Comparison of ENCODE assay signal across 16 cellular contexts in the genomic region with DNA sequence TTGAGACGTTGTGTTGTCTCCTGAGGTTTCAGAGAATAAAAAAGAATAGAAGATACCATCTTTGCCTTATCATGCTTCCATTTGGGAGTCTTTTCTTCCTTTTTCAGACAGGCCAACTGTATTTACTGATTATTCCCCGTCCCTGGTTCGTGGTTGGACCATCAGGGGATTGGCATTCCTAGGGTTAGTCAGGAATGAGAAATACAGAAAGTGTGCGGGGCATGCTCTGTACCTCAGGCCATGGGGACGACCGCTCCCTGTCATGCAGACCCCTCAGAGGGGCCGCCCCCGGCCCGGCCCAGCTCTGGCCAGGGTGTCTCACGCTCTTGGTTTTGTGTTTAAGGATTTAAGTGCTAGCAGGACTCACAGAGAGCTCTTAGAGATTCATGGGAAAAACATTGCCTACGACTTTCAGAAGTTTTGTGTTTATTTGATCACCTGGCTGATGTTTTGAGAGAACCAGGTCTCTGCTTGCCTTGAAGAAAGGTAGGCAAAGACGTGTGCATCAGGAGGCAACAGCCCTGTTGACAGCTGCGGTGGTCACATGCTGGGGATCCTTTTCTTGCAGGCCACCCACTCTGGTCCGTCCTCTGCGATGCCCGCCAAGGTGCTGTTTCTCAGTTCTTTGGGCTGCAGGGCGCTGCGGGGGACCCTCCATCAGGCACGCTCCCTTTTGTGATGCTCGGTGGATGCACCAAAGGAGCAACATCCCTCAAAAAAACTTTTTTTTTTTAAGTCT.
DNase-seq lines count a peak whose midpoint lies in the region; ATAC-seq and TF ChIP-seq lines count a peak whose summit lies in the region.
"Had no signal": no experiment of that assay in that cellular context is flagged by ENCODE, and none has a peak within 500 bp of the region (broad histone marks: within the 10 kb centered on the region; RNA-seq: fewer than 3 reads in every experiment).

No MANE protein-coding gene starts in this region.

- H3K36me3 Mint-ChIP-seq in GM23338 (ENCODE audit: low read depth) (peaks cover 20% of the 10 kb centered on the region), WTC11 (peaks cover 30% of the 10 kb centered on the region), glutamatergic neuron (ENCODE audit: unreplicated experiment) (peaks cover 12% of the 10 kb centered on the region), neural crest cell (ENCODE audit: low read depth) (peaks cover 18% of the 10 kb centered on the region)
- H3K36me3 Mint-ChIP-seq: CD4-positive, CD25-positive, alpha-beta regulatory T cell had no signal

- no peaks in the 10 kb centered on the region for H3K27me3 ChIP-seq in GM23338 (ENCODE audit: insufficient read depth)

- no peak overlapping the region for H2AFZ ChIP-seq in GM23338

- H3K27ac Mint-ChIP-seq in GM23338 = peak overlapping the region; percentile 63; the same call in 1 of the 2 replicates
- H3K27ac Mint-ChIP-seq in WTC11 = peak overlapping the region; percentile 72; the same call in 1 of the 2 replicates
- peak overlapping the region; percentile 81 for H3K27ac Mint-ChIP-seq in glutamatergic neuron (ENCODE audit: unreplicated experiment)
- peak overlapping the region; percentile 36 for H3K27ac Mint-ChIP-seq in neural crest cell (ENCODE audit: unreplicated experiment)
- H3K27ac Mint-ChIP-seq: B cell; CD4-positive, CD25-positive, alpha-beta regulatory T cell; HFFc6 had no signal

- peaks cover 26% of the 10 kb centered on the region for H3K4me1 ChIP-seq in GM23338 (ENCODE audit: insufficient read depth)
- H3K4me1 ChIP-seq: Caco-2 had no signal

- no peaks in the 10 kb centered on the region for H3K79me2 ChIP-seq in GM23338 (replicated peaks; ENCODE audit: insufficient read depth)

- POLR2A ChIA-PET in WTC11 (lab: Charles Lee) = no interaction called here

- H3K9me3 Mint-ChIP-seq in GM23338 (no peaks in the 10 kb centered on the region), WTC11 (no peaks in the 10 kb centered on the region), glutamatergic neuron (ENCODE audit: unreplicated experiment) (peaks cover 28% of the 10 kb centered on the region), neural crest cell (no peaks in the 10 kb centered on the region)
- H3K9me3 Mint-ChIP-seq: CD8-positive, alpha-beta memory T cell; HFFc6 had no signal

- ATAC-seq in GM23338 (no peak), WTC11 (no peak), HG03280 (IDR thresholded peaks at IDR 0.05; ENCODE audit: unreplicated experiment) (no peak), GM18870 (IDR thresholded peaks at IDR 0.05; ENCODE audit: unreplicated experiment) (no peak)
- ATAC-seq: HCT116 had no signal

- no peak for DNase-seq in GM23338 (ENCODE audit: low spot score)
- no peak for DNase-seq in WTC11 (ENCODE audit: low spot score)
- no peak for DNase-seq in glutamatergic neuron
- no peak for DNase-seq in neural crest cell (ENCODE audit: low read depth, low spot score)
- DNase-seq in cortex of kidney (lab: John Stamatoyannopoulos, UW) = no peak
- DNase-seq: C1 segment of cervical spinal cord; Caco-2; CD4-positive, CD25-positive, alpha-beta regulatory T cell; CD8-positive, alpha-beta memory T cell; GOT3; H7; HFFc6 had no signal

- no peaks in the 10 kb centered on the region for H3F3A ChIP-seq in GM23338 (replicated peaks; ENCODE audit: low read depth)

- TF ChIP-seq CTCF in GM23338 (conservative IDR thresholded peaks at IDR 0.05; ENCODE audit: low read depth in 2 of 2) (no peak), WTC11 (IDR thresholded peaks at IDR 0.05) (no peak), glutamatergic neuron (IDR thresholded peaks at IDR 0.05; ENCODE audit: partially characterized antibody, unreplicated experiment) (no peak), neural crest cell (conservative IDR thresholded peaks at IDR 0.05) (no peak)

- no peak overlapping the region for H3K4me2 ChIP-seq in GM23338

- peaks cover 42% of the 10 kb centered on the region for H3K4me1 Mint-ChIP-seq in GM23338
- peaks cover 44% of the 10 kb centered on the region for H3K4me1 Mint-ChIP-seq in WTC11
- H3K4me1 Mint-ChIP-seq in glutamatergic neuron (ENCODE audit: low read depth, unreplicated experiment) = peaks cover 48% of the 10 kb centered on the region
- peaks cover 16% of the 10 kb centered on the region for H3K4me1 Mint-ChIP-seq in neural crest cell
- H3K4me1 Mint-ChIP-seq: B cell; CD4-positive, CD25-positive, alpha-beta regulatory T cell; CD8-positive, alpha-beta memory T cell had no signal

- no peaks in the 10 kb centered on the region for H3K9me2 ChIP-seq in GM23338 (ENCODE audit: insufficient read depth)

- no peak overlapping the region for H3K27ac ChIP-seq in GM23338 (ENCODE audit: low read depth)

- H3K27me3 Mint-ChIP-seq in GM23338 (ENCODE audit: insufficient read depth, low read depth, poor library complexity) (no peaks in the 10 kb centered on the region), WTC11 (ENCODE audit: low read depth) (no peaks in the 10 kb centered on the region), glutamatergic neuron (ENCODE audit: unreplicated experiment) (peaks cover 9% of the 10 kb centered on the region), neural crest cell (ENCODE audit: low read depth) (no peaks in the 10 kb centered on the region)
- H3K27me3 Mint-ChIP-seq: B cell; CD4-positive, CD25-positive, alpha-beta regulatory T cell had no signal

- CTCF ChIA-PET in WTC11 (lab: Charles Lee) = no interaction called here

- H3K4me3 ChIP-seq in GM23338 = no peak overlapping the region

- no peaks in the 10 kb centered on the region; the same call in 1 of the 2 replicates for H3K36me3 ChIP-seq in GM23338 (ENCODE audit: insufficient read depth)

- peaks cover 6% of the 10 kb centered on the region; the same call in 1 of the 2 replicates for H4K20me1 ChIP-seq in GM23338 (replicated peaks; ENCODE audit: insufficient read depth)

- H3K4me3 Mint-ChIP-seq in GM23338 (no peak overlapping the region), WTC11 (no peak overlapping the region; the same call in 1 of the 2 replicates), glutamatergic neuron (ENCODE audit: unreplicated experiment) (peak overlapping the region; percentile 32), neural crest cell (no peak overlapping the region)
- H3K4me3 Mint-ChIP-seq: B cell; CD4-positive, CD25-positive, alpha-beta regulatory T cell; HFFc6 had no signal

TF ChIP-seq in GM23338, 12 proteins besides CTCF, POLR2A, EP300 and RAD21 (continues in another document):
- no peak for TF ChIP-seq STAT1 (IDR thresholded peaks at IDR 0.05; ENCODE audit: unreplicated experiment)
- no peak for TF ChIP-seq NANOG (IDR thresholded peaks at IDR 0.05; ENCODE audit: borderline replicate concordance)
- TF ChIP-seq JUNB (IDR thresholded peaks at IDR 0.05; ENCODE audit: unreplicated experiment) = no peak
- no peak for TF ChIP-seq ETS1 (IDR thresholded peaks at IDR 0.05)
- TF ChIP-seq CREB1 (CRISPR knock-in tag; IDR thresholded peaks at IDR 0.05; ENCODE audit: low read depth) = no peak
- TF ChIP-seq EZH2phosphoT487 (IDR thresholded peaks at IDR 0.05; ENCODE audit: unreplicated experiment) = no peak
- TF ChIP-seq POLR2AphosphoS5 (IDR thresholded peaks at IDR 0.05; ENCODE audit: low read depth) = no peak
- TF ChIP-seq ZNF331 (CRISPR knock-in tag; IDR thresholded peaks at IDR 0.05; ENCODE audit: low read depth) = no peak
- TF ChIP-seq ZNF114 (CRISPR knock-in tag; IDR thresholded peaks at IDR 0.05) = no peak

TF ChIP-seq in WTC11, 78 proteins besides CTCF, POLR2A, EP300 and RAD21 (continues in another document):
- TF ChIP-seq HMGA2 (CRISPR knock-in tag; IDR thresholded peaks at IDR 0.05) = no peak
- no peak for TF ChIP-seq ZMAT4 (CRISPR knock-in tag; IDR thresholded peaks at IDR 0.05)
- no peak for TF ChIP-seq CBFB (CRISPR knock-in tag; IDR thresholded peaks at IDR 0.05; ENCODE audit: low read depth)
- no peak for TF ChIP-seq FOXK1 (CRISPR knock-in tag; IDR thresholded peaks at IDR 0.05)
- TF ChIP-seq ZNF423 (CRISPR knock-in tag; IDR thresholded peaks at IDR 0.05) = no peak
- TF ChIP-seq, protein P1, sequence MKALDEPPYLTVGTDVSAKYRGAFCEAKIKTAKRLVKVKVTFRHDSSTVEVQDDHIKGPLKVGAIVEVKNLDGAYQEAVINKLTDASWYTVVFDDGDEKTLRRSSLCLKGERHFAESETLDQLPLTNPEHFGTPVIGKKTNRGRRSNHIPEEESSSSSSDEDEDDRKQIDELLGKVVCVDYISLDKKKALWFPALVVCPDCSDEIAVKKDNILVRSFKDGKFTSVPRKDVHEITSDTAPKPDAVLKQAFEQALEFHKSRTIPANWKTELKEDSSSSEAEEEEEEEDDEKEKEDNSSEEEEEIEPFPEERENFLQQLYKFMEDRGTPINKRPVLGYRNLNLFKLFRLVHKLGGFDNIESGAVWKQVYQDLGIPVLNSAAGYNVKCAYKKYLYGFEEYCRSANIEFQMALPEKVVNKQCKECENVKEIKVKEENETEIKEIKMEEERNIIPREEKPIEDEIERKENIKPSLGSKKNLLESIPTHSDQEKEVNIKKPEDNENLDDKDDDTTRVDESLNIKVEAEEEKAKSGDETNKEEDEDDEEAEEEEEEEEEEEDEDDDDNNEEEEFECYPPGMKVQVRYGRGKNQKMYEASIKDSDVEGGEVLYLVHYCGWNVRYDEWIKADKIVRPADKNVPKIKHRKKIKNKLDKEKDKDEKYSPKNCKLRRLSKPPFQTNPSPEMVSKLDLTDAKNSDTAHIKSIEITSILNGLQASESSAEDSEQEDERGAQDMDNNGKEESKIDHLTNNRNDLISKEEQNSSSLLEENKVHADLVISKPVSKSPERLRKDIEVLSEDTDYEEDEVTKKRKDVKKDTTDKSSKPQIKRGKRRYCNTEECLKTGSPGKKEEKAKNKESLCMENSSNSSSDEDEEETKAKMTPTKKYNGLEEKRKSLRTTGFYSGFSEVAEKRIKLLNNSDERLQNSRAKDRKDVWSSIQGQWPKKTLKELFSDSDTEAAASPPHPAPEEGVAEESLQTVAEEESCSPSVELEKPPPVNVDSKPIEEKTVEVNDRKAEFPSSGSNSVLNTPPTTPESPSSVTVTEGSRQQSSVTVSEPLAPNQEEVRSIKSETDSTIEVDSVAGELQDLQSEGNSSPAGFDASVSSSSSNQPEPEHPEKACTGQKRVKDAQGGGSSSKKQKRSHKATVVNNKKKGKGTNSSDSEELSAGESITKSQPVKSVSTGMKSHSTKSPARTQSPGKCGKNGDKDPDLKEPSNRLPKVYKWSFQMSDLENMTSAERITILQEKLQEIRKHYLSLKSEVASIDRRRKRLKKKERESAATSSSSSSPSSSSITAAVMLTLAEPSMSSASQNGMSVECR (CRISPR knock-in tag; IDR thresholded peaks at IDR 0.05; ENCODE audit: borderline replicate concordance) = no peak
- no peak for TF ChIP-seq RELA (CRISPR knock-in tag; IDR thresholded peaks at IDR 0.05; ENCODE audit: borderline replicate concordance)
- no peak for TF ChIP-seq TEAD1 (CRISPR knock-in tag; IDR thresholded peaks at IDR 0.05)
